ENCODE assay signal across 1 cellular context in the genomic region with DNA sequence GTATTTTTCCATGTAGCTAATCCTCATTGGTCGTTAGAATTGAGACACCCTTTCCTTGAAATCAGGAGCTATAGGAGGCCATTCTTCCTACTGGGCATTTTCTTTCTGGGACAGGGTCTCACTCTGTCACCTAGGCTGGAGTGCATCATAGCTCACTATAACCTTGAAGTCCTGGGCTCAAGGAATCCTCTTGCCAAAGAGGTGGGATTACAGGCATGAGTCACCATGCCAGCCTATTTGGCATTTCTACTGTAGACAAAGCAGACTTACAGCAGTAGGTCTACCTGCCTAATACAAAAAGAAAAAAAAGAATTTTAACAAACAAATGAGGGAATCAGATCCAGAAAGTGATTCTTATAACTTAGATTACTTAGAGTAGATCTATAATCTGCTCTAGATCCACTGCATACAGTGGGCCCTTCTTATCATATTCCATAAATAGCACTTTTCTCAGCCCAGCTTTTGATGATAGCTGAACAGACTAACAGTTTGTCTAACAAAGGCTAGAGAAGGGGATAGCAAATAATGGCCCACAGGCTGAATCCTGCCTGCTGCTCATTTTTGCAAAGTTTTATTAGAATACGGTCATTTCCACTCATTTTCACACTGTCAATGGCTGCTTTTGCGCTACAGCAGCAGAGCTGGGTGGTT.
A peak's percentile ranks its signal among the peaks of the same experiment; 100 is the strongest.
TF ChIP-seq lines count a peak whose summit lies in the region.

No MANE protein-coding gene starts in this region.

TF ChIP-seq in H1, 55 proteins besides CTCF, POLR2A, EP300 and RAD21:
- TF ChIP-seq EGR1 (IDR thresholded peaks at IDR 0.05; ENCODE audit: borderline replicate concordance, low read depth, low read length) (no peak), ASH2L (IDR thresholded peaks at IDR 0.05; ENCODE audit: low read length) (no peak), JUN (IDR thresholded peaks at IDR 0.05; ENCODE audit: low read depth, low read length) (no peak), CBX8 (IDR thresholded peaks at IDR 0.05; ENCODE audit: borderline replicate concordance, low read depth, low read length) (no peak), JUND (IDR thresholded peaks at IDR 0.05; ENCODE audit: low read length) (0 out of 2 replicates have a peak, but pooled peaks have one; percentile 24), GABPA (IDR thresholded peaks at IDR 0.05; ENCODE audit: borderline replicate concordance, insufficient read depth, low read length) (no peak)
